8 cellular contexts compared by ENCODE assay signal in the genomic region with DNA sequence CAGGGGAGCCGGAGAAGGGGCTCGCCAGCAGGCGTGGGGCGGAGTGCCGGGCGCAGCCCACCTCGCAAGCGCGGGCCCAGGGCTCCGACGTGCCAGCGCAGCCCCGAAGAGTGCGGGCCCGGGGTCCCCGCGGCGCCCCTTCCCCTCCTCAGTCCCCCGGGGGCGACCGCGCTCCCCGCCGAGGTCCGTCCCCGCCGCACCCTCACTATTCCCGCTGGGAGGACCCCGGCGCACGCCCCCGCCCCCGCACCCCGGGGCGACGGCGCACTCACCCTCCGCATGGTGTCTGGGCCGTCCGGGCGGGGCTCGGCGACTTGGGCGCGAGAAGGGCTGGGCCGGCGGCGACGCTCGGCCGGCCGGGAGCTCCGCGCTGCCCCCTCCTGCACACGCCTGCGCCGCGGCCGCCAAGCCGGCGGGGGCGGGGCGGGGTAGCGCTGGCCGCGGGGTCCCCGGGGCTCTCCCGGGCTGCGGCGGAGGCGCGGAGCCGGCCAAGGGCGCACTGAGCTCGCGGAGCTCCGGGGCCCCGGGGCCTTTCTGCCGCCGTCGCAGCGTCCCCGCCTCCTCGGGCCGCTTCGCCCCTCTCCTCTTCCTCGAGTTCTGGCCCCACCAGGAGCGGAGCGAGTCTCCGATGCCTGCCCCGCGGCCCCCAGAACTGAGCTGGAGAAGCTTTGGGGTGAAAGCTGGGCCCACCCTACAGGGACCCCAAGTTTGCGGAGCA.
DNase-seq lines count a peak whose midpoint lies in the region; ATAC-seq, FAIRE-seq and TF ChIP-seq lines count a peak whose summit lies in the region.

No MANE protein-coding gene starts in this region.

- no peak for FAIRE-seq in endothelial cell of umbilical vein (lab: Jason Lieb, UNC)

- intact Hi-C loops in activated naive CD4-positive, alpha-beta T cell treated with anti-CD3 and anti-CD28 coated beads for 36 hours (cut with micrococcal nuclease): loop anchor here (2.0 kb wide), 3 partner anchors 55 to 545 kb away; no protein-coding TSS in a partner anchor
- intact Hi-C loops in HCT116 (cut with micrococcal nuclease) (loop anchor here (10.0 kb wide), 2 partner anchors 661 to 739 kb away; no protein-coding TSS in a partner anchor), endothelial cell of umbilical vein (cut with micrococcal nuclease) (loop anchor here (5.0 kb wide), 2 partner anchors 111 to 161 kb away; no protein-coding TSS in a partner anchor)

- H3K27ac Mint-ChIP-seq in activated naive CD4-positive, alpha-beta T cell treated with anti-CD3 and anti-CD28 coated beads for 36 hours: no peak overlapping the region
- no peak overlapping the region for H3K27ac Mint-ChIP-seq in activated naive CD4-positive, alpha-beta T cell treated with anti-CD3 and anti-CD28 coated beads, Interleukin-2, amount 10 ng/mL, durations not matched to agents 7 days and 5 days
- no peak overlapping the region for H3K27ac Mint-ChIP-seq in nephron

- no peak for TF ChIP-seq RAD21 in HCT116 (IDR thresholded peaks at IDR 0.05; ENCODE audit: low read depth)

- H3K27ac ChIP-seq in HCT116 (ENCODE audit: low read depth, low read length): peak overlapping the region; percentile 32; the same call in 1 of the 2 replicates
- H3K27ac ChIP-seq in endothelial cell of umbilical vein (ENCODE audit: insufficient read depth, low read depth, low read length): no peak overlapping the region

- H3K36me3 ChIP-seq in HCT116 (ENCODE audit: control insufficient read depth in 1 of 2, insufficient read depth in 2 of 2, low read length in 2 of 2): no peaks in the 10 kb centered on the region
- H3K36me3 ChIP-seq in endothelial cell of umbilical vein (ENCODE audit: control insufficient read depth in 2 of 2, extremely low read depth in 1 of 2, insufficient read depth in 2 of 2, low read length in 2 of 2): no peaks in the 10 kb centered on the region

- H4K20me1 ChIP-seq in HCT116 (ENCODE audit: insufficient read depth): no peaks in the 10 kb centered on the region
- no peaks in the 10 kb centered on the region for H4K20me1 ChIP-seq in endothelial cell of umbilical vein (replicated peaks; ENCODE audit: control insufficient read depth, extremely low read depth, insufficient read depth, low read length)

- POLR2A ChIA-PET in HCT116 (lab: Charles Lee): interaction anchor here (0.8 kb wide), 1 partner anchor 257 kb away, joined by 3 read pairs; no protein-coding TSS in a partner anchor
- POLR2A ChIA-PET in endothelial cell of umbilical vein (lab: Charles Lee): no interaction called here

- peak; percentile 90 for ATAC-seq in HCT116

- H3K4me1 ChIP-seq in HCT116 (ENCODE audit: control insufficient read depth in 1 of 2, insufficient read depth in 2 of 2, low read length in 2 of 2) (peaks cover 19 to 26% of the 10 kb centered on the region in 2 experiments; a peak in 3 of 4 replicates), endothelial cell of umbilical vein (ENCODE audit: control insufficient read depth, extremely low read depth, insufficient read depth, low read length) (no peaks in the 10 kb centered on the region)

- H3K9me2 ChIP-seq in HCT116 (ENCODE audit: insufficient read depth): no peaks in the 10 kb centered on the region

- dilution Hi-C loops in endothelial cell of umbilical vein (cut with MboI; ENCODE audit: extremely low pct_ligation_motif_present, low sequenced_read_pairs): no loop called here

- H2AFZ ChIP-seq in HCT116 (ENCODE audit: low read depth, low read length, poor library complexity, severe bottlenecking) (peak overlapping the region; percentile 90), endothelial cell of umbilical vein (ENCODE audit: low read depth, low read length) (peak overlapping the region; percentile 63)

- H3K9me3 Mint-ChIP-seq in activated naive CD4-positive, alpha-beta T cell treated with anti-CD3 and anti-CD28 coated beads for 36 hours: no peaks in the 10 kb centered on the region
- no peaks in the 10 kb centered on the region for H3K9me3 Mint-ChIP-seq in activated naive CD4-positive, alpha-beta T cell treated with anti-CD3 and anti-CD28 coated beads, Interleukin-2, amount 10 ng/mL, durations not matched to agents 7 days and 5 days
- no peaks in the 10 kb centered on the region for H3K9me3 Mint-ChIP-seq in nephron

- H3K9me3 ChIP-seq in HCT116 (ENCODE audit: control insufficient read depth in 1 of 2, insufficient read depth in 1 of 2, low read depth in 1 of 2, low read length in 2 of 2): no peaks in the 10 kb centered on the region
- H3K9me3 ChIP-seq in endothelial cell of umbilical vein (replicated peaks; ENCODE audit: control insufficient read depth, insufficient read depth, low read length): no peaks in the 10 kb centered on the region

- RAD21 ChIA-PET in HCT116 (lab: Charles Lee; ENCODE audit: low non-redundant PET in 1 of 2, low total read pairs in 2 of 2, uncharacterized antibody in 2 of 2, unreplicated experiment in 2 of 2): no interaction called here

- DNase-seq in activated naive CD4-positive, alpha-beta T cell treated with anti-CD3 and anti-CD28 coated beads for 36 hours: no peak
- DNase-seq in activated naive CD4-positive, alpha-beta T cell treated with anti-CD3 and anti-CD28 coated beads, Interleukin-2, amount 10 ng/mL, durations not matched to agents 7 days and 5 days: no peak
- DNase-seq in HCT116 (ENCODE audit: low read depth, low spot score) (no peak), NCI-H128 (lab: John Stamatoyannopoulos, UW; ENCODE audit: unreplicated experiment) (peak; percentile 5), endothelial cell of umbilical vein (ENCODE audit: low read depth, low spot score) (no peak), occipital lobe (lab: John Stamatoyannopoulos, UW) (no peak)
- no peak for DNase-seq in activated effector memory CD4-positive, alpha-beta T cell treated with anti-CD3 and anti-CD28 coated beads, Interleukin-2, amount 50 U/mL, for 16 hours

- peak overlapping the region; percentile 56 for H3K9ac ChIP-seq in HCT116 (ENCODE audit: low read length)
- no peak overlapping the region for H3K9ac ChIP-seq in endothelial cell of umbilical vein (replicated peaks; ENCODE audit: extremely low read depth, insufficient read depth, low read length)

- H3K36me3 Mint-ChIP-seq in activated naive CD4-positive, alpha-beta T cell treated with anti-CD3 and anti-CD28 coated beads for 36 hours (ENCODE audit: low read depth): no peaks in the 10 kb centered on the region
- no peaks in the 10 kb centered on the region for H3K36me3 Mint-ChIP-seq in activated naive CD4-positive, alpha-beta T cell treated with anti-CD3 and anti-CD28 coated beads, Interleukin-2, amount 10 ng/mL, durations not matched to agents 7 days and 5 days
- H3K36me3 Mint-ChIP-seq in nephron (ENCODE audit: low read depth): no peaks in the 10 kb centered on the region

- H3K4me2 ChIP-seq in HCT116 (ENCODE audit: low read length) (peak overlapping the region; percentile 88), endothelial cell of umbilical vein (ENCODE audit: insufficient read depth, low read length) (peak overlapping the region; percentile 44)

- no TSS peak for BruUV-seq in HCT116 (replicated peaks; lab: Mats Ljungman, UMichigan)
- no TSS peak for BruUV-seq in endothelial cell of umbilical vein (replicated peaks; lab: Mats Ljungman, UMichigan)

- peak overlapping the region; percentile 50 for H3K4me3 Mint-ChIP-seq in activated naive CD4-positive, alpha-beta T cell treated with anti-CD3 and anti-CD28 coated beads for 36 hours
- no peak overlapping the region for H3K4me3 Mint-ChIP-seq in activated naive CD4-positive, alpha-beta T cell treated with anti-CD3 and anti-CD28 coated beads, Interleukin-2, amount 10 ng/mL, durations not matched to agents 7 days and 5 days
- H3K4me3 Mint-ChIP-seq in nephron: peak overlapping the region; percentile 87 to 89 (median 88)

- peaks cover 52% of the 10 kb centered on the region for H3K27me3 Mint-ChIP-seq in activated naive CD4-positive, alpha-beta T cell treated with anti-CD3 and anti-CD28 coated beads for 36 hours (ENCODE audit: low read depth)
- peaks cover 70% of the 10 kb centered on the region for H3K27me3 Mint-ChIP-seq in activated naive CD4-positive, alpha-beta T cell treated with anti-CD3 and anti-CD28 coated beads, Interleukin-2, amount 10 ng/mL, durations not matched to agents 7 days and 5 days
- peaks cover 79% of the 10 kb centered on the region for H3K27me3 Mint-ChIP-seq in nephron (ENCODE audit: low read depth)

- CTCF ChIA-PET in activated naive CD4-positive, alpha-beta T cell treated with anti-CD3 and anti-CD28 coated beads for 36 hours (lab: Charles Lee): interaction anchor here (1.0 to 1.2 kb wide), 2 partner anchors 161 to 200 kb away, joined by 3 to 9 read pairs; a partner anchor contains a TSS
- CTCF ChIA-PET in activated naive CD4-positive, alpha-beta T cell treated with anti-CD3 and anti-CD28 coated beads, Interleukin-2, amount 10 ng/mL, durations not matched to agents 7 days and 5 days (lab: Charles Lee): no interaction called here
- CTCF ChIA-PET in HCT116 (lab: Charles Lee) (no interaction called here), endothelial cell of umbilical vein (lab: Charles Lee) (interaction anchor here (1.4 kb wide), 1 partner anchor 661 kb away, joined by 4 read pairs; no protein-coding TSS in a partner anchor)

- H3K4me3 ChIP-seq in HCT116 (replicated peaks in 1 of 2; ENCODE audit: low read depth in 1 of 2, low read length in 2 of 2): peak overlapping the region; percentile 45 to 59
- peak overlapping the region in 2 of 3 experiments; percentile 12 to 58 for H3K4me3 ChIP-seq in endothelial cell of umbilical vein (replicated peaks in 1 of 3; ENCODE audit: insufficient read depth in 1 of 3, low read depth in 1 of 3, low read length in 3 of 3)

- H3K27me3 ChIP-seq in HCT116 (ENCODE audit: insufficient read depth, low read length) (no peaks in the 10 kb centered on the region), endothelial cell of umbilical vein (ENCODE audit: control insufficient read depth in 2 of 2, insufficient read depth in 2 of 2, low read length in 2 of 2) (peaks cover 45 to 52% of the 10 kb centered on the region in 2 experiments)

- H3K79me2 ChIP-seq in HCT116 (ENCODE audit: insufficient read depth, low read length) (no peaks in the 10 kb centered on the region), endothelial cell of umbilical vein (ENCODE audit: control insufficient read depth, insufficient read depth, low read length) (no peaks in the 10 kb centered on the region)

- H3K4me1 Mint-ChIP-seq in activated naive CD4-positive, alpha-beta T cell treated with anti-CD3 and anti-CD28 coated beads for 36 hours (ENCODE audit: low read depth): peaks cover 21% of the 10 kb centered on the region
- peaks cover 14% of the 10 kb centered on the region for H3K4me1 Mint-ChIP-seq in activated naive CD4-positive, alpha-beta T cell treated with anti-CD3 and anti-CD28 coated beads, Interleukin-2, amount 10 ng/mL, durations not matched to agents 7 days and 5 days
- peaks cover 20% of the 10 kb centered on the region for H3K4me1 Mint-ChIP-seq in nephron

- TF ChIP-seq POLR2A in HCT116 (IDR thresholded peaks at IDR 0.05; ENCODE audit: borderline replicate concordance, extremely low read depth, insufficient read depth, insufficient read length) (no peak), endothelial cell of umbilical vein (IDR thresholded peaks at IDR 0.05; ENCODE audit: low read depth, low read length) (no peak)

- H3K9me1 ChIP-seq in endothelial cell of umbilical vein (replicated peaks; ENCODE audit: control insufficient read depth, extremely low read depth, insufficient read depth, low read length): no peaks in the 10 kb centered on the region

- TF ChIP-seq CTCF in HCT116 (IDR thresholded peaks at IDR 0.05 in 2 of 3, conservative IDR thresholded peaks at IDR 0.05 in 1 of 3; ENCODE audit: borderline replicate concordance in 1 of 3, insufficient read depth in 1 of 3, low read depth in 2 of 3, low read length in 2 of 3): no peak
- TF ChIP-seq CTCF in endothelial cell of umbilical vein (IDR thresholded peaks at IDR 0.05; ENCODE audit: extremely low read depth in 1 of 2, insufficient read depth in 1 of 2, low read depth in 1 of 2, low read length in 2 of 2): no peak
- no peak for TF ChIP-seq CTCF in nephron (IDR thresholded peaks at IDR 0.05; ENCODE audit: unreplicated experiment in 3 of 3)

Comparison
In these comparisons a context has a peak if more than half of its experiments do, and no peak if none do; other contexts are left out.
1. CTCF ChIA-PET loops: an anchor here in activated naive CD4-positive, alpha-beta T cell treated with anti-CD3 and anti-CD28 coated beads for 36 hours (1.0 to 1.2 kb wide) and endothelial cell of umbilical vein (1.4 kb wide); none called in activated naive CD4-positive, alpha-beta T cell treated with anti-CD3 and anti-CD28 coated beads, Interleukin-2, amount 10 ng/mL, durations not matched to agents 7 days and 5 days and HCT116.